Comparison of ENCODE assay signal across 12 cellular contexts in genomic region chr16:67862623-67863583, GRCh38. TPM values are rescaled to one million over a fixed set of nuclear protein-coding genes. Genes with fewer than 3 reads are reported as not detected.
DNase-seq lines count a peak whose midpoint lies in the region; ATAC-seq and TF ChIP-seq lines count a peak whose summit lies in the region.
"Had no signal": no experiment of that assay in that cellular context is flagged by ENCODE, and none has a peak within 500 bp of the region (broad histone marks: within the 10 kb centered on the region; RNA-seq: fewer than 3 reads in every experiment).

No MANE protein-coding gene starts in this region.

- peak; percentile 39 for ATAC-seq in left lung
- ATAC-seq: activated T-cell treated with anti-CD3 and anti-CD28 coated beads, Interleukin-2, amount 50 U/mL, for 4 hours had no signal

- H3K4me3 ChIP-seq in GM23248 (no peak overlapping the region), choroid plexus epithelial cell (ENCODE audit: low read depth, low read length) (no peak overlapping the region), left lung (no peak overlapping the region), stomach (no peak overlapping the region)
- H3K4me3 ChIP-seq in effector memory CD4-positive, alpha-beta T cell (ENCODE audit: insufficient read depth, low read depth, low read length, poor library complexity, severe bottlenecking) = no peak overlapping the region

- TF ChIP-seq POLR2A in stomach (IDR thresholded peaks at IDR 0.05) = no peak

- H3K4me1 ChIP-seq in GM23248 (ENCODE audit: insufficient read depth) (peaks cover 48% of the 10 kb centered on the region), left lung (peaks cover 4 to 33% of the 10 kb centered on the region in 2 donors), stomach (peaks cover 30 to 58% (median 39%) of the 10 kb centered on the region in 4 donors)
- H3K4me1 ChIP-seq in effector memory CD4-positive, alpha-beta T cell (ENCODE audit: control insufficient read depth, insufficient read depth, low read length, poor library complexity, severe bottlenecking) = peaks cover 2% of the 10 kb centered on the region

- intact Hi-C loops in left lung (cut with DNase I) = no loop called here
- intact Hi-C loops in stomach (cut with DNase I; ENCODE audit: low total_unique reads) = no loop called here

- WGBS in GM23248 (ENCODE audit: low coverage in 1 of 2, low lambda C conversion rate in 2 of 2, missing lambda C conversion rate in 2 of 2), 2 experiments = 59 to 61% methylated on average over 11 of the region's 11 CpGs
- WGBS in stomach, 5 donors = 66 to 78% (median 74%) methylated on average over 11 of the region's 11 CpGs

- H3K27ac Mint-ChIP-seq in activated naive CD4-positive, alpha-beta T cell treated with anti-CD3 and anti-CD28 coated beads, Interleukin-2, amount 10 ng/mL, durations not matched to agents 7 days and 5 days = no peak overlapping the region

- H3F3A ChIP-seq in GM23248 (ENCODE audit: insufficient read depth) = peaks cover 45% of the 10 kb centered on the region

- DNase-seq in GM23248 = peak; percentile 87
- DNase-seq in choroid plexus epithelial cell (ENCODE audit: low read depth) = peak; percentile 63
- no peak for DNase-seq in left lung
- peak; percentile 37 for DNase-seq in stomach
- DNase-seq in NCI-H1417 (lab: John Stamatoyannopoulos, UW) = no peak
- no peak for DNase-seq in activated naive CD4-positive, alpha-beta T cell treated with anti-CD3 and anti-CD28 coated beads, Interleukin-2, amount 10 ng/mL, durations not matched to agents 7 days and 5 days
- DNase-seq in activated CD8-positive, alpha-beta memory T cell treated with anti-CD3 and anti-CD28 coated beads, Interleukin-2, amount 50 U/mL, for 48 hours = no peak
- DNase-seq in effector memory CD4-positive, alpha-beta T cell = no peak
- DNase-seq: activated T-cell treated with anti-CD3 and anti-CD28 coated beads, Interleukin-2, amount 50 U/mL, for 4 hours; GDM1; NCI-H1694 had no signal

- no peaks in the 10 kb centered on the region for H3K27me3 Mint-ChIP-seq in activated naive CD4-positive, alpha-beta T cell treated with anti-CD3 and anti-CD28 coated beads, Interleukin-2, amount 10 ng/mL, durations not matched to agents 7 days and 5 days

- H3K27ac ChIP-seq in GM23248 (peak overlapping the region; percentile 94), left lung (peak overlapping the region in 1 of 2 donors; percentile 23), stomach (peak overlapping the region; percentile 49 to 78 (median 72))
- no peak overlapping the region for H3K27ac ChIP-seq in effector memory CD4-positive, alpha-beta T cell (ENCODE audit: insufficient read depth, low read length, poor library complexity, severe bottlenecking)

- no peaks in the 10 kb centered on the region for H3K9me3 Mint-ChIP-seq in activated naive CD4-positive, alpha-beta T cell treated with anti-CD3 and anti-CD28 coated beads, Interleukin-2, amount 10 ng/mL, durations not matched to agents 7 days and 5 days
- H3K9me3 Mint-ChIP-seq: activated T-cell treated with anti-CD3 and anti-CD28 coated beads, Interleukin-2, amount 50 U/mL, for 4 hours had no signal

- peak overlapping the region; percentile 54 for H3K4me2 ChIP-seq in GM23248 (ENCODE audit: unreplicated experiment)

- in situ Hi-C loops in GM23248 (cut with MboI) = no loop called here

- H3K9ac ChIP-seq in GM23248 = peak overlapping the region; percentile 62

- H3K9me3 ChIP-seq in GM23248 (ENCODE audit: low read depth) (no peaks in the 10 kb centered on the region), left lung (no peaks in the 10 kb centered on the region), stomach (no peaks in the 10 kb centered on the region)
- H3K9me3 ChIP-seq in effector memory CD4-positive, alpha-beta T cell (ENCODE audit: control insufficient read depth, low read length) = no peaks in the 10 kb centered on the region

- H2AFZ ChIP-seq in GM23248 = no peak overlapping the region

- TF ChIP-seq CTCF in choroid plexus epithelial cell (conservative IDR thresholded peaks at IDR 0.05; ENCODE audit: low read depth, low read length) (no peak), left lung (IDR thresholded peaks at IDR 0.05) (no peak), stomach (IDR thresholded peaks at IDR 0.05) (no peak)

- no peaks in the 10 kb centered on the region for H3K9me2 ChIP-seq in GM23248 (ENCODE audit: insufficient read depth)

- H3K27me3 ChIP-seq in GM23248 (replicated peaks; ENCODE audit: insufficient read depth) (no peaks in the 10 kb centered on the region), left lung (no peaks in the 10 kb centered on the region), stomach (no peaks in the 10 kb centered on the region)
- H3K27me3 ChIP-seq in effector memory CD4-positive, alpha-beta T cell (replicated peaks; ENCODE audit: control insufficient read depth, insufficient read depth, low read length, poor library complexity, severe bottlenecking) = no peaks in the 10 kb centered on the region

- H3K4me3 Mint-ChIP-seq in activated naive CD4-positive, alpha-beta T cell treated with anti-CD3 and anti-CD28 coated beads, Interleukin-2, amount 10 ng/mL, durations not matched to agents 7 days and 5 days = no peak overlapping the region
- H3K4me3 Mint-ChIP-seq: activated T-cell treated with anti-CD3 and anti-CD28 coated beads, Interleukin-2, amount 50 U/mL, for 4 hours had no signal

- H4K20me1 ChIP-seq in GM23248 (ENCODE audit: insufficient read depth) = peaks cover 12% of the 10 kb centered on the region; the same call in 1 of the 2 replicates

- CTCF ChIA-PET in activated naive CD4-positive, alpha-beta T cell treated with anti-CD3 and anti-CD28 coated beads, Interleukin-2, amount 10 ng/mL, durations not matched to agents 7 days and 5 days (lab: Charles Lee) = interaction anchor here (0.5 to 8.6 kb wide), 6 partner anchors 20 to 316 kb away, joined by 3 to 82 read pairs (median 4); no protein-coding TSS in a partner anchor

- peaks cover 9% of the 10 kb centered on the region for H3K36me3 Mint-ChIP-seq in activated naive CD4-positive, alpha-beta T cell treated with anti-CD3 and anti-CD28 coated beads, Interleukin-2, amount 10 ng/mL, durations not matched to agents 7 days and 5 days

- H3K36me3 ChIP-seq in GM23248 (ENCODE audit: low read depth) = peaks cover 26% of the 10 kb centered on the region; the same call in 1 of the 2 replicates
- peaks cover 0 to 41% of the 10 kb centered on the region in 2 donors for H3K36me3 ChIP-seq in left lung
- H3K36me3 ChIP-seq in stomach = peaks cover 20 to 41% (median 37%) of the 10 kb centered on the region in 4 donors
- H3K36me3 ChIP-seq in effector memory CD4-positive, alpha-beta T cell (ENCODE audit: control insufficient read depth, insufficient read depth, low read length) = peaks cover 19% of the 10 kb centered on the region

- H3K4me1 Mint-ChIP-seq in activated naive CD4-positive, alpha-beta T cell treated with anti-CD3 and anti-CD28 coated beads, Interleukin-2, amount 10 ng/mL, durations not matched to agents 7 days and 5 days = peaks cover 3% of the 10 kb centered on the region

- TF ChIP-seq EP300 in stomach (IDR thresholded peaks at IDR 0.05) = no peak

- peaks cover 99% of the 10 kb centered on the region for H3K79me2 ChIP-seq in GM23248 (ENCODE audit: insufficient read depth)

RNA-seq across cellular contexts. Expression of gene EDC4, which starts 9.9 kb away (rescaled TPM):
- total RNA-seq in GM23248 (2014; rRNA removed; shearing (Covaris generic)) = 37.7 and 48.5 TPM in 2 replicates
- 39.9 and 41.3 TPM in 2 replicates for polyA plus RNA-seq in GM23248 (2016; fragmentation: Nextera tagmentation; extraction: Ambion mirVana)
- 10 to 100 TPM; 47.9 to 48.8 TPM for total RNA-seq in left lung
- 100 to 1,000 TPM in 2 of 5 donors, 10 to 100 TPM in 3; 41.5 to 141 (median 58.5) TPM for total RNA-seq in stomach
- 10 to 100 TPM; 22.0 to 27.6 (median 22.2) TPM for polyA plus RNA-seq in stomach

RNA-seq across cellular contexts. Expression of gene CENPT, which starts 15.4 kb away (rescaled TPM):
- total RNA-seq in GM23248 (2014; rRNA removed; shearing (Covaris generic)) = 53.4 and 59.4 TPM in 2 replicates
- polyA plus RNA-seq in GM23248 (2016; fragmentation: Nextera tagmentation; extraction: Ambion mirVana) = 54.0 and 63.1 TPM in 2 replicates
- total RNA-seq in left lung = 10 to 100 TPM; 30.8 to 37.9 TPM
- 10 to 100 TPM; 27.4 to 80.7 (median 71.0) TPM for total RNA-seq in stomach
- 10 to 100 TPM; 36.8 to 64.8 (median 48.3) TPM for polyA plus RNA-seq in stomach

RNA-seq across cellular contexts. Expression of gene NUTF2, which starts 16.2 kb away (rescaled TPM):
- 52.9 and 119 TPM in 2 replicates for total RNA-seq in GM23248 (2014; rRNA removed; shearing (Covaris generic))
- polyA plus RNA-seq in GM23248 (2016; fragmentation: Nextera tagmentation; extraction: Ambion mirVana) (268 and 280 TPM in 2 replicates), stomach (100 to 1,000 TPM in 2 of 3 donors, 10 to 100 TPM in 1; 92.0 to 125 (median 112) TPM)
- total RNA-seq in left lung (10 to 100 TPM; 91.5 to 92.2 TPM), stomach (10 to 100 TPM in 4 of 5 donors, 1 to 10 TPM in 1; 9.3 to 64.7 (median 25.7) TPM)

RNA-seq across cellular contexts. Expression of gene THAP11, which starts 20.8 kb away (rescaled TPM):
- total RNA-seq in GM23248 (2014; rRNA removed; shearing (Covaris generic)) = 27.9 and 37.9 TPM in 2 replicates
- polyA plus RNA-seq in GM23248 (2016; fragmentation: Nextera tagmentation; extraction: Ambion mirVana) (23.4 and 23.6 TPM in 2 replicates), stomach (10 to 100 TPM; 15.8 to 25.7 (median 18.7) TPM)
- total RNA-seq in left lung (10 to 100 TPM; 21.7 to 26.2 TPM), stomach (100 to 1,000 TPM in 1 of 5 donors, 10 to 100 TPM in 4; 12.5 to 109 (median 53.9) TPM)

RNA-seq across cellular contexts. Expression of gene NRN1L, which starts 21.8 kb away (rescaled TPM):
- total RNA-seq in GM23248 (2014; rRNA removed; shearing (Covaris generic)) = not detected in 2 replicates
- not detected in 2 replicates for polyA plus RNA-seq in GM23248 (2016; fragmentation: Nextera tagmentation; extraction: Ambion mirVana)
- total RNA-seq in left lung = 1 to 10 TPM in 1 of 2 donors, not detected in 1; 1.7 TPM
- not detected for total RNA-seq in stomach
- 1 to 10 TPM in 2 of 3 donors, not detected in 1; 2.0 to 2.7 TPM for polyA plus RNA-seq in stomach
- total RNA-seq: activated T-cell treated with anti-CD3 and anti-CD28 coated beads, Interleukin-2, amount 50 U/mL, for 4 hours; frontal cortex had no signal

Comparison
In these comparisons a context has a peak if more than half of its experiments do, and no peak if none do; other contexts are left out.
1. DNase-seq: peak in GM23248 (single experiment), choroid plexus epithelial cell (single experiment) and stomach (single experiment); none in left lung (0 of 2), NCI-H1417 (0 of 3), activated naive CD4-positive, alpha-beta T cell treated with anti-CD3 and anti-CD28 coated beads, Interleukin-2, amount 10 ng/mL, durations not matched to agents 7 days and 5 days (single experiment), activated CD8-positive, alpha-beta memory T cell treated with anti-CD3 and anti-CD28 coated beads, Interleukin-2, amount 50 U/mL, for 48 hours (single experiment) and effector memory CD4-positive, alpha-beta T cell (0 of 3).